In genomic region chr11:92611157-92611556, GRCh38 we compare ENCODE assay signal across 8 cellular contexts.
"Had no signal": no experiment of that assay in that cellular context is flagged by ENCODE, and none has a peak within 500 bp of the region (broad histone marks: within the 10 kb centered on the region; RNA-seq: fewer than 3 reads in every experiment).

No MANE protein-coding gene starts in this region.

- H3K9ac ChIP-seq: KMS-11 had no signal

- H3K4me3 ChIP-seq: K562 had no signal

- H3K27me3 Mint-ChIP-seq: IgD-negative memory B cell had no signal

- ATAC-seq: HepG2, K562 had no signal

- H3K27ac ChIP-seq: HL-60, KMS-11 had no signal

- DNase-seq: IMR-90, KBM-7, KG1 had no signal

- H3K27ac Mint-ChIP-seq: IgD-negative memory B cell had no signal

- H3K4me2 ChIP-seq: KMS-11 had no signal

- H3K4me1 Mint-ChIP-seq: IgD-negative memory B cell had no signal

- H3K4me3 Mint-ChIP-seq: IgD-negative memory B cell had no signal

- H3K36me3 Mint-ChIP-seq: IgD-negative memory B cell had no signal
